Comparison of ENCODE assay signal across 20 cellular contexts in the genomic region with DNA sequence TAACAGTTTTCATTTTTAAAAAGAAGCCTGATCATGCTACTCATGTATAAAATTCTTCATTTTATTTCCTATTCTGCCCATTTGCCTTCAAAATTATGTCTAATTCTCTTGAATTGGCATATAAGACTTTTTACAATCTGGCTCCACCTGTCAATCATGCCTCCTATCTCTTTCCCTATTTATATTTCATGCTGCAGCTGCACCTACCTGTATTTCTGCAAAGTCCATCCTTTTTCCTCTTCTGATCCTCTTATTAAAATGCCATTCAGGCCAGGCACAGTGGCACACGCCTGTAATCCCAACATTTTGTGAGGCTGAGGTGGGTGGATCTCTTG. TPM values are rescaled to one million over a fixed set of nuclear protein-coding genes. Genes with fewer than 3 reads are reported as not detected.
DNase-seq lines count a peak whose midpoint lies in the region; ATAC-seq, FAIRE-seq and TF ChIP-seq lines count a peak whose summit lies in the region.
"Had no signal": no experiment of that assay in that cellular context is flagged by ENCODE, and none has a peak within 500 bp of the region (broad histone marks: within the 10 kb centered on the region; RNA-seq: fewer than 3 reads in every experiment).

No MANE protein-coding gene starts in this region.

- H3K9me3 ChIP-seq in OCI-LY3 (ENCODE audit: insufficient read depth, low read length) (no peaks in the 10 kb centered on the region), pancreas (no peaks in the 10 kb centered on the region)
- H3K9me3 ChIP-seq: BLaER1, Caco-2 had no signal

- H3K27me3 ChIP-seq in OCI-LY3 (ENCODE audit: low read depth, low read length) (no peaks in the 10 kb centered on the region), pancreas (no peaks in the 10 kb centered on the region)
- H3K27me3 ChIP-seq: BLaER1 had no signal

- H3K4me3 Mint-ChIP-seq in HFFc6 (no peak overlapping the region; the same call in 1 of the 2 replicates), memory B cell (peak overlapping the region; percentile 30)
- no peak overlapping the region for H3K4me3 Mint-ChIP-seq in natural killer cell treated with Interleukin-12 subunit alpha and Interleukin-12 subunit beta and Interleukin-15 and Interleukin-18, amount 100 ng/mL, for 72 hours
- H3K4me3 Mint-ChIP-seq: CD4-positive, alpha-beta memory T cell had no signal

- H3K9me3 Mint-ChIP-seq in HFFc6 (no peaks in the 10 kb centered on the region), memory B cell (no peaks in the 10 kb centered on the region)
- H3K9me3 Mint-ChIP-seq in natural killer cell treated with Interleukin-12 subunit alpha and Interleukin-12 subunit beta and Interleukin-15 and Interleukin-18, amount 100 ng/mL, for 72 hours, result no peaks in the 10 kb centered on the region

- H3K4me1 Mint-ChIP-seq in HFFc6 (ENCODE audit: low read depth) (peaks cover 29% of the 10 kb centered on the region), memory B cell (peaks cover 17% of the 10 kb centered on the region)
- peaks cover 4 to 13% of the 10 kb centered on the region in 2 donors for H3K4me1 Mint-ChIP-seq in natural killer cell treated with Interleukin-12 subunit alpha and Interleukin-12 subunit beta and Interleukin-15 and Interleukin-18, amount 100 ng/mL, for 72 hours (ENCODE audit: low read depth in 2 of 2)

- peak overlapping the region; percentile 50 for H3K4me3 ChIP-seq in OCI-LY3 (ENCODE audit: low read length)
- H3K4me3 ChIP-seq in pancreas, result no peak overlapping the region
- H3K4me3 ChIP-seq: BLaER1 had no signal

- no peak overlapping the region for H2AFZ ChIP-seq in OCI-LY3 (ENCODE audit: low read depth, low read length)

- ATAC-seq in memory B cell (ENCODE audit: low read depth) (no peak), pancreas (no peak)
- ATAC-seq in natural killer cell treated with Interleukin-12 subunit alpha and Interleukin-12 subunit beta and Interleukin-15 and Interleukin-18, amount 100 ng/mL, for 72 hours, result no peak
- ATAC-seq: PC-3 had no signal

- no peak overlapping the region; the same call in 1 of the 2 replicates for H3K9ac ChIP-seq in OCI-LY3 (ENCODE audit: low read length)
- H3K9ac ChIP-seq: BLaER1 had no signal

- H3K36me3 ChIP-seq in OCI-LY3 (replicated peaks; ENCODE audit: low read depth, low read length) (peaks cover 19% of the 10 kb centered on the region), pancreas (no peaks in the 10 kb centered on the region)

- H3K27ac ChIP-seq in OCI-LY3 (ENCODE audit: low read length) (peak overlapping the region; percentile 83), pancreas (no peak overlapping the region)
- H3K27ac ChIP-seq: BLaER1 had no signal

- H3K4me1 ChIP-seq in OCI-LY3 (ENCODE audit: low read length) (peaks cover 28% of the 10 kb centered on the region), pancreas (no peaks in the 10 kb centered on the region)
- H3K4me1 ChIP-seq: BLaER1, Caco-2 had no signal

- FAIRE-seq in pancreas (lab: Jason Lieb, UNC), result no peak
- FAIRE-seq: G401.6 had no signal

- H3K27ac Mint-ChIP-seq in HFFc6 (peak overlapping the region; percentile 45; the same call in 1 of the 2 replicates), memory B cell (peak overlapping the region; percentile 86)
- H3K27ac Mint-ChIP-seq in natural killer cell treated with Interleukin-12 subunit alpha and Interleukin-12 subunit beta and Interleukin-15 and Interleukin-18, amount 100 ng/mL, for 72 hours, result no peak overlapping the region

- H3K27me3 Mint-ChIP-seq in HFFc6 (ENCODE audit: insufficient read depth), result no peaks in the 10 kb centered on the region; the same call in 1 of the 2 replicates
- H3K27me3 Mint-ChIP-seq in memory B cell, result no peaks in the 10 kb centered on the region
- no peaks in the 10 kb centered on the region for H3K27me3 Mint-ChIP-seq in natural killer cell treated with Interleukin-12 subunit alpha and Interleukin-12 subunit beta and Interleukin-15 and Interleukin-18, amount 100 ng/mL, for 72 hours
- H3K27me3 Mint-ChIP-seq: CD4-positive, alpha-beta memory T cell had no signal

- peaks cover 17% of the 10 kb centered on the region for H3K79me2 ChIP-seq in OCI-LY3 (ENCODE audit: low read length)

- WGBS in pancreas, 2 donors, result 93 to 100% methylated on average over 1 of the region's 1 CpG

- H3K36me3 Mint-ChIP-seq in HFFc6 (ENCODE audit: low read depth), result peaks cover 25% of the 10 kb centered on the region
- H3K36me3 Mint-ChIP-seq in memory B cell, result peaks cover 4% of the 10 kb centered on the region
- H3K36me3 Mint-ChIP-seq in natural killer cell treated with Interleukin-12 subunit alpha and Interleukin-12 subunit beta and Interleukin-15 and Interleukin-18, amount 100 ng/mL, for 72 hours, result peaks cover 4% of the 10 kb centered on the region

- peaks cover 27% of the 10 kb centered on the region for H4K20me1 ChIP-seq in OCI-LY3 (ENCODE audit: insufficient read depth, low read length)
- H4K20me1 ChIP-seq: BLaER1 had no signal

- TF ChIP-seq CTCF in HFFc6 (IDR thresholded peaks at IDR 0.05), result no peak
- no peak for TF ChIP-seq CTCF in OCI-LY3 (IDR thresholded peaks at IDR 0.05; ENCODE audit: low read depth, low read length)
- no peak for TF ChIP-seq CTCF in pancreas (IDR thresholded peaks at IDR 0.05)

- DNase-seq in HFFc6, result no peak
- no peak for DNase-seq in memory B cell (ENCODE audit: low spot score in 2 of 2)
- no peak for DNase-seq in T1000 (lab: John Stamatoyannopoulos, UW)
- DNase-seq in natural killer cell treated with Interleukin-12 subunit alpha and Interleukin-12 subunit beta and Interleukin-15 and Interleukin-18, amount 100 ng/mL, for 72 hours (ENCODE audit: low spot score), result no peak
- no peak for DNase-seq in D341Med (ENCODE audit: low spot score)
- DNase-seq in pancreas, result no peak
- DNase-seq: Caco-2; CD4-positive, alpha-beta memory T cell; NCI-H1092; NCI-H1436; NCI-H1930; NCI-H2227 treated with DMSO at 0.1 percent for 48 hours; NCI-H510A; NCI-H748 treated with DMSO at 0.1 percent for 48 hours; NK-92 treated with Interleukin-12 subunit alpha and Interleukin-12 subunit beta, amount 100 ng/mL, for 24 hours; PC-3; Right ventricle myocardium superior had no signal

- intact Hi-C loops in pancreas (cut with DNase I), result no loop called here

- H3K4me2 ChIP-seq in OCI-LY3 (ENCODE audit: low read length), result peak overlapping the region; percentile 73
- H3K4me2 ChIP-seq: BLaER1 had no signal

RNA-seq across cellular contexts. Expression of gene UAP1, which starts 30.6 kb away (rescaled TPM):
- 100 to 1,000 TPM; 105 to 192 (median 117) TPM for total RNA-seq in HFFc6 (2021; fragmentation: NEBNext Ultra II Directional; extraction: Animal tissue kit (Norgen Biotek cat#: 25700))
- total RNA-seq in natural killer cell treated with Interleukin-12 subunit alpha and Interleukin-12 subunit beta and Interleukin-15 and Interleukin-18, amount 100 ng/mL, for 72 hours, result 10 to 100 TPM; 24.3 to 40.8 TPM
- total RNA-seq in pancreas, result 10 to 100 TPM; 42.0 to 53.8 (median 47.5) TPM
- polyA plus RNA-seq in pancreas, result 10 to 100 TPM; 38.7 to 47.3 TPM

RNA-seq across cellular contexts. Expression of gene UHMK1, which starts 33.3 kb away (rescaled TPM):
- 100 to 1,000 TPM in 4 of 6 experiments, 10 to 100 TPM in 2; 97.6 to 121 (median 105) TPM for total RNA-seq in HFFc6 (2021; fragmentation: NEBNext Ultra II Directional; extraction: Animal tissue kit (Norgen Biotek cat#: 25700))
- 10 to 100 TPM; 63.2 to 78.9 TPM for total RNA-seq in natural killer cell treated with Interleukin-12 subunit alpha and Interleukin-12 subunit beta and Interleukin-15 and Interleukin-18, amount 100 ng/mL, for 72 hours
- 10 to 100 TPM in 4 of 6 donors, 1 to 10 TPM in 2; 8.5 to 19.0 (median 11.9) TPM for total RNA-seq in pancreas
- polyA plus RNA-seq in pancreas, result 1 to 10 TPM; 4.3 to 9.1 TPM

Comparison
In these comparisons a context has a peak if more than half of its experiments do, and no peak if none do; other contexts are left out.
1. H3K27ac Mint-ChIP-seq: peak in HFFc6 (single experiment) and memory B cell (single experiment); none in natural killer cell treated with Interleukin-12 subunit alpha and Interleukin-12 subunit beta and Interleukin-15 and Interleukin-18, amount 100 ng/mL, for 72 hours (0 of 2).